In genomic region chr2:96916156-96917007, GRCh38 we compare ENCODE assay signal across 14 cellular contexts. TPM values are rescaled to one million over a fixed set of nuclear protein-coding genes. Genes with fewer than 3 reads are reported as not detected.
DNase-seq lines count a peak whose midpoint lies in the region; ATAC-seq lines count a peak whose summit lies in the region.
"Had no signal": no experiment of that assay in that cellular context is flagged by ENCODE, and none has a peak within 500 bp of the region (broad histone marks: within the 10 kb centered on the region; RNA-seq: fewer than 3 reads in every experiment).

No MANE protein-coding gene starts in this region.

- DNase-seq in right cardiac atrium (peak in 1 of 3 donors; percentile 13), left ventricle myocardium superior (no peak), cerebellum (ENCODE audit: low spot score) (peak; percentile 96), mucosa of gallbladder (ENCODE audit: low spot score) (peak; percentile 43), T-helper 2 cell (no peak), NCI-H1694 treated with DMSO at 0.1 percent for 48 hours (lab: John Stamatoyannopoulos, UW) (no peak)
- DNase-seq: activated T-cell treated with anti-CD3 and anti-CD28 coated beads, Interleukin-2, amount 50 U/mL, for 1 hour; effector memory CD4-positive, alpha-beta T cell; right lobe of liver had no signal

- H3K4me3 ChIP-seq in right cardiac atrium (ENCODE audit: low read length), result no peak overlapping the region
- H3K4me3 ChIP-seq: BLaER1, right lobe of liver had no signal

- 69% methylated on average over 18 of the region's 18 CpGs for WGBS in right cardiac atrium

- peaks cover 3% of the 10 kb centered on the region for H3K4me1 ChIP-seq in right cardiac atrium (ENCODE audit: control insufficient read depth, insufficient read depth, low read length)
- H3K4me1 ChIP-seq: right lobe of liver had no signal

- no peaks in the 10 kb centered on the region for H3K9me3 ChIP-seq in right cardiac atrium (ENCODE audit: control insufficient read depth, low read length)
- H3K9me3 ChIP-seq: right lobe of liver had no signal

- peak overlapping the region; percentile 44 for H3K27ac ChIP-seq in right cardiac atrium (ENCODE audit: low read length)
- H3K27ac ChIP-seq: BLaER1, KMS-11, right lobe of liver had no signal

- no peaks in the 10 kb centered on the region for H3K27me3 ChIP-seq in right cardiac atrium (ENCODE audit: control insufficient read depth, insufficient read depth)
- H3K27me3 ChIP-seq: BLaER1, right lobe of liver had no signal

- ATAC-seq in right cardiac atrium, result peak in 1 of 2 donors; percentile 7
- no peak for ATAC-seq in left ventricle myocardium superior
- ATAC-seq in GM21390 (IDR thresholded peaks at IDR 0.05; ENCODE audit: unreplicated experiment), result no peak
- ATAC-seq in GM19035 (IDR thresholded peaks at IDR 0.05; ENCODE audit: unreplicated experiment), result no peak
- ATAC-seq: left lobe of liver had no signal

- intact Hi-C loops in right cardiac atrium (cut with DNase I), result no loop called here
- intact Hi-C loops in left ventricle myocardium superior (cut with micrococcal nuclease), result no loop called here

RNA-seq across cellular contexts. Expression of gene SEMA4C, which starts 46.5 kb away (rescaled TPM):
- total RNA-seq in right cardiac atrium, result 10 to 100 TPM; 22.0 to 28.5 (median 24.5) TPM
- polyA plus RNA-seq in right cardiac atrium, result 19.3 TPM
- 17.0 TPM for total RNA-seq in left ventricle myocardium superior
- total RNA-seq in cerebellum, result 51.0 TPM
- 42.3 TPM for total RNA-seq in mucosa of gallbladder

RNA-seq across cellular contexts. Expression of gene ANKRD39, which starts 58.6 kb away (rescaled TPM):
- total RNA-seq in right cardiac atrium (10 to 100 TPM; 11.8 to 17.3 (median 14.1) TPM), left ventricle myocardium superior (16.1 TPM), cerebellum (13.2 TPM), mucosa of gallbladder (19.1 TPM)
- polyA plus RNA-seq in right cardiac atrium, result 23.3 TPM

Comparison
In these comparisons a context has a peak if more than half of its experiments do, and no peak if none do; other contexts are left out.
1. DNase-seq: peak in cerebellum (single experiment) and mucosa of gallbladder (single experiment); none in left ventricle myocardium superior (single experiment), T-helper 2 cell (0 of 5) and NCI-H1694 treated with DMSO at 0.1 percent for 48 hours (single experiment).